ENCODE assay signal across 8 cellular contexts in the genomic region with DNA sequence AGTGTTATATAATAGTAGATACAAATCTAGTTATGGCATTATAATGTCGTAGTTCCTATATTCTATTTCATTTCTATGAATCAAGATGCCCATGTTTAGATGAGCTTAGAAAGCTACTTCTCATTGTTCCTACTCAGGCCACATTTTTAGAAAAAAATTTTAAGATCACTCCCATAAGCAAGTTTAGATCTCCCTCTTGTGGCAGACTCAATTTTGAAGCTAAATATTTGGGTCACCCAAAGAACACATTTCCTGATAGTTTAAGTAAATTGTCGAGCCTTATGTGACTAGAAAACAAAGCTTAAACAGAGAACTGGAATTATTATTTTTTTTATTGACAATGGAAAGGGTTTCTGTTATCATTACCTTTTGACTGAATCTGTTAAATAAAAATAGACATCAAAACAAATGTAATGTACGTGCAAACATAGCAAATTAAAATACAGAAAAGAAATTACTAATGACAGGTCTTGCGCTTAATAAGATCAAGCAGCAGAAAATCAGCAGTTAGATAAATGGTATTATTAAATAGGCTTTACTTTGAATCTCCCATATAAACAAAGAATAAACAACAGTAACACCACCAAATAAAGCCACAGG.
A peak's percentile ranks its signal among the peaks of the same experiment; 100 is the strongest.
DNase-seq lines count a peak whose midpoint lies in the region; ATAC-seq and TF ChIP-seq lines count a peak whose summit lies in the region.

No MANE protein-coding gene starts in this region.

- no peaks in the 10 kb centered on the region for H3K27me3 ChIP-seq in ovary

- TF ChIP-seq POLR2A in ovary (IDR thresholded peaks at IDR 0.05) = no peak

- H3K9me3 ChIP-seq in ovary = no peaks in the 10 kb centered on the region

- ATAC-seq in HG03060 (IDR thresholded peaks at IDR 0.05; ENCODE audit: low read depth, unreplicated experiment) = peak; percentile 43

- TF ChIP-seq CTCF in AG09319 (IDR thresholded peaks at IDR 0.05; ENCODE audit: low read depth, low read length) (peak; percentile 54), ovary (IDR thresholded peaks at IDR 0.05) (peak in 2 of 3 donors; percentile 13 to 42)

- 52 to 54% (median 52%) methylated on average over 4 of the region's 4 CpGs for WGBS in ovary, 3 donors

- H3K36me3 ChIP-seq in ovary = no peaks in the 10 kb centered on the region

- H3K27ac ChIP-seq in ovary = no peak overlapping the region

- DNase-seq in AG09319 (ENCODE audit: extremely low read depth, low read depth) = peak; percentile 20
- peak; percentile 67 for DNase-seq in NCI-H774 (lab: John Stamatoyannopoulos, UW)
- peak; percentile 83 for DNase-seq in dedifferentiated amniotic fluid mesenchymal stem cell (ENCODE audit: extremely low spot score)
- DNase-seq in ovary = no peak
- no peak for DNase-seq in iPS-NIHi11 (ENCODE audit: low spot score)
- no peak for DNase-seq in activated gamma-delta T cell (lab: John Stamatoyannopoulos, UW)
- DNase-seq in COLO668 (lab: John Stamatoyannopoulos, UW; ENCODE audit: unreplicated experiment) = no peak

- TF ChIP-seq EP300 in ovary (IDR thresholded peaks at IDR 0.05) = no peak

- H3K4me3 ChIP-seq in ovary = no peak overlapping the region

- no peaks in the 10 kb centered on the region for H3K4me1 ChIP-seq in ovary (ENCODE audit: insufficient read depth)

- intact Hi-C loops in ovary (cut with DNase I) = loop anchor here in 1 of 4 donors (10.0 kb wide), 1 partner anchor 843 kb away; no protein-coding TSS in a partner anchor

Comparison
In these comparisons a context has a peak if more than half of its experiments do, and no peak if none do; other contexts are left out.
1. DNase-seq: peak in AG09319 (single experiment), NCI-H774 (single experiment) and dedifferentiated amniotic fluid mesenchymal stem cell (single experiment); none in ovary (0 of 5), iPS-NIHi11 (single experiment), activated gamma-delta T cell (single experiment) and COLO668 (single experiment).